12 cellular contexts compared by ENCODE assay signal in genomic region chr2:209872675-209873074, GRCh38.
DNase-seq lines count a peak whose midpoint lies in the region; FAIRE-seq and TF ChIP-seq lines count a peak whose summit lies in the region.
"Had no signal": no experiment of that assay in that cellular context is flagged by ENCODE, and none has a peak within 500 bp of the region (broad histone marks: within the 10 kb centered on the region; RNA-seq: fewer than 3 reads in every experiment).

No MANE protein-coding gene starts in this region.

- H3K14ac ChIP-seq in H1 (ENCODE audit: insufficient read length), result no peak overlapping the region

- TF ChIP-seq POLR2A in H1 (IDR thresholded peaks at IDR 0.05; ENCODE audit: control extremely low read depth in 1 of 2, low read depth in 2 of 2, low read length in 2 of 2) (no peak), GM12892 (IDR thresholded peaks at IDR 0.05; ENCODE audit: low read depth, low read length) (no peak)

- H4K5ac ChIP-seq in H1 (ENCODE audit: insufficient read length, low read depth, low read length), result no peak overlapping the region

- H3K4me3 ChIP-seq in H1 (ENCODE audit: extremely low read depth in 1 of 4, insufficient read depth in 2 of 4, low read depth in 3 of 4, low read length in 4 of 4) (no peak overlapping the region), coronary artery (no peak overlapping the region)
- H3K4me3 ChIP-seq: skin epidermis had no signal

- H3K79me1 ChIP-seq in H1 (ENCODE audit: low read depth, low read length), result no peaks in the 10 kb centered on the region

- no peak overlapping the region for H2BK120ac ChIP-seq in H1 (replicated peaks; ENCODE audit: low read depth, low read length)

- TF ChIP-seq CTCF in H1 (IDR thresholded peaks at IDR 0.05; ENCODE audit: control extremely low read depth in 1 of 3, insufficient read depth in 1 of 3, low read depth in 1 of 3, low read length in 3 of 3) (no peak), coronary artery (IDR thresholded peaks at IDR 0.05) (no peak)

- H3K9ac ChIP-seq in H1 (replicated peaks in 1 of 4; ENCODE audit: extremely low read depth in 1 of 4, low read depth in 3 of 4, low read length in 3 of 4), result no peak overlapping the region

- no peak overlapping the region for H4K8ac ChIP-seq in H1 (ENCODE audit: extremely low read depth, insufficient read depth, low read length)

- 69% methylated on average over 9 of the region's 9 CpGs; no CpG with 5 or more reads in 1 of the 2 experiments for WGBS in H1 (ENCODE audit: extremely low coverage in 1 of 2, insufficient coverage in 1 of 2, insufficient read length in 1 of 2, insufficient replicate concordance in 2 of 2, low coverage in 1 of 2, low lambda C conversion rate in 2 of 2, missing lambda C conversion rate in 1 of 2), 2 experiments

- no peak overlapping the region for H2BK15ac ChIP-seq in H1 (ENCODE audit: low read length)

- no peak for TF ChIP-seq RAD21 in H1 (IDR thresholded peaks at IDR 0.05 in 1 of 2, conservative IDR thresholded peaks at IDR 0.05 in 1 of 2; ENCODE audit: low read depth in 2 of 2, low read length in 2 of 2)

- H3K4ac ChIP-seq in H1 (replicated peaks; ENCODE audit: insufficient read length, low read depth, low read length), result no peak overlapping the region

- no peak overlapping the region; a peak in 1 of 4 replicates for H3K4me2 ChIP-seq in H1 (ENCODE audit: insufficient read depth in 1 of 2, low read depth in 2 of 2, low read length in 2 of 2)

- DNase-seq in ELF-1 (ENCODE audit: low read depth, low spot score), result peak; percentile 44
- DNase-seq in NOMO-1 treated with DMSO at 0.1 percent for 48 hours (lab: John Stamatoyannopoulos, UW; ENCODE audit: unreplicated experiment), result peak; percentile 70
- DNase-seq in H1 (ENCODE audit: low read depth in 1 of 2, low spot score in 2 of 2), result peak; percentile 31 to 50
- peak; percentile 20 for DNase-seq in mucosa of gallbladder (ENCODE audit: low spot score)
- DNase-seq in GM12892 (ENCODE audit: insufficient read length), result no peak
- DNase-seq in NCI-H1092 (lab: John Stamatoyannopoulos, UW), result no peak
- no peak for DNase-seq in coronary artery (ENCODE audit: low spot score)
- DNase-seq in NCI-H1105 (lab: John Stamatoyannopoulos, UW), result no peak
- DNase-seq: activated CD4-positive, alpha-beta T cell treated with anti-CD3 and anti-CD28 coated beads, Interleukin-2, amount 50 U/mL, for 48 hours; DND-41; NCI-H1436 had no signal

- CTCF ChIA-PET in H1 (lab: Charles Lee; ENCODE audit: partially characterized antibody), result no interaction called here

- no peak overlapping the region for H3K27ac ChIP-seq in H1 (ENCODE audit: low read depth, low read length)
- H3K27ac ChIP-seq in coronary artery, result no peak overlapping the region
- H3K27ac ChIP-seq: skin epidermis had no signal

- peaks cover 0 to 2% (median 0%) of the 10 kb centered on the region in 4 experiments; a peak in 1 of 7 replicates for H3K4me1 ChIP-seq in H1 (replicated peaks in 1 of 4; ENCODE audit: control insufficient read depth in 3 of 4, insufficient read depth in 4 of 4, low read length in 3 of 4)

- no peaks in the 10 kb centered on the region for H3K36me3 ChIP-seq in H1 (ENCODE audit: control insufficient read depth in 2 of 4, insufficient read depth in 4 of 4, low read length in 3 of 4)

- no peaks in the 10 kb centered on the region for H3K27me3 ChIP-seq in H1 (replicated peaks in 1 of 4; ENCODE audit: control insufficient read depth in 3 of 4, extremely low read depth in 1 of 4, insufficient read depth in 3 of 4, low read length in 3 of 4)

- no peak overlapping the region for H3K23ac ChIP-seq in H1 (ENCODE audit: insufficient read length)

- 0 out of 2 replicates have a peak overlapping the region, but pooled peaks have one; percentile 45 for H2AFZ ChIP-seq in H1 (ENCODE audit: low read length)

- H4K91ac ChIP-seq in H1 (replicated peaks; ENCODE audit: insufficient read length, low read length), result no peak overlapping the region

- no peak overlapping the region for H2AK5ac ChIP-seq in H1 (ENCODE audit: low read depth, low read length)

- H2BK20ac ChIP-seq in H1 (ENCODE audit: low read length), result no peak overlapping the region

- no peaks in the 10 kb centered on the region for H3K9me3 ChIP-seq in H1 (ENCODE audit: insufficient read depth in 2 of 2, low read depth in 1 of 2, low read length in 1 of 2)

- H4K20me1 ChIP-seq in H1 (replicated peaks in 1 of 2; ENCODE audit: control insufficient read depth in 1 of 2, insufficient read depth in 2 of 2, low read length in 2 of 2), result no peaks in the 10 kb centered on the region

- no peaks in the 10 kb centered on the region for H3K79me2 ChIP-seq in H1 (ENCODE audit: control insufficient read depth in 1 of 2, insufficient read depth in 2 of 2, low read length in 2 of 2)

- TF ChIP-seq EP300 in H1 (IDR thresholded peaks at IDR 0.05; ENCODE audit: borderline replicate concordance in 1 of 2, low read depth in 2 of 2, low read length in 2 of 2), result peak in 1 of 2 experiments; percentile 22; a peak in 1 of 3 replicates

- H3K56ac ChIP-seq in H1 (replicated peaks; ENCODE audit: insufficient read length, low read depth, low read length), result no peak overlapping the region

- no peak overlapping the region for H3K18ac ChIP-seq in H1 (ENCODE audit: extremely low read depth, low read length)

- no peaks in the 10 kb centered on the region for H3K23me2 ChIP-seq in H1 (ENCODE audit: low read depth, low read length)

- POLR2A ChIA-PET in H1 (lab: Charles Lee; ENCODE audit: partially characterized antibody), result interaction anchor here (0.7 to 1.1 kb wide), 2 partner anchors 23 to 88 kb away, joined by 3 to 4 read pairs; no protein-coding TSS in a partner anchor

- no peak overlapping the region for H2BK5ac ChIP-seq in H1 (ENCODE audit: low read depth, low read length)

- H2BK12ac ChIP-seq in H1 (ENCODE audit: low read depth, low read length), result no peak overlapping the region

- FAIRE-seq in H1 (lab: Jason Lieb, UNC) (peak; percentile 78), GM12892 (lab: Jason Lieb, UNC) (no peak)

TF ChIP-seq in H1, 55 proteins besides CTCF, POLR2A, EP300 and RAD21 (continues in another document):
- TF ChIP-seq ASH2L (IDR thresholded peaks at IDR 0.05; ENCODE audit: low read length) (peak; percentile 32), NRF1 (IDR thresholded peaks at IDR 0.05; ENCODE audit: low read depth, low read length) (no peak), USF2 (IDR thresholded peaks at IDR 0.05; ENCODE audit: low read length) (peak; percentile 62), TEAD4 (IDR thresholded peaks at IDR 0.05; ENCODE audit: low read depth, low read length) (peak; percentile 94), CTBP2 (IDR thresholded peaks at IDR 0.05; ENCODE audit: borderline replicate concordance, insufficient read depth, insufficient read length, low read length) (no peak), RFX5 (IDR thresholded peaks at IDR 0.05; ENCODE audit: borderline replicate concordance, low read depth, low read length) (no peak)

Comparison
In these comparisons a context has a peak if more than half of its experiments do, and no peak if none do; other contexts are left out.
1. DNase-seq: peak in ELF-1 (single experiment), NOMO-1 treated with DMSO at 0.1 percent for 48 hours (single experiment), H1 (2 of 2) and mucosa of gallbladder (single experiment); none in GM12892 (single experiment), NCI-H1092 (single experiment), coronary artery (single experiment) and NCI-H1105 (single experiment).